2 cellular contexts compared by ENCODE assay signal in genomic region chr17:32126746-32127145, GRCh38.
TF ChIP-seq lines count a peak whose summit lies in the region.

No MANE protein-coding gene starts in this region.

TF ChIP-seq in SK-N-SH, 30 proteins besides CTCF, POLR2A, EP300 and RAD21 (continued from another document):
- TF ChIP-seq USF1 (IDR thresholded peaks at IDR 0.05; ENCODE audit: borderline replicate concordance, low read depth), result no peak
- no peak for TF ChIP-seq GATA2 (CRISPR knock-in tag; IDR thresholded peaks at IDR 0.05)
- TF ChIP-seq ELF1 (IDR thresholded peaks at IDR 0.05), result no peak
TF ChIP-seq in SK-N-SH: peak in this region for 0.

TF ChIP-seq in SK-N-SH treated with all-trans-retinoic acid at 6 μM for 48 hours, 23 proteins besides CTCF, POLR2A, EP300 and RAD21 (continued from another document):
- TF ChIP-seq CSRNP3 (CRISPR knock-in tag; IDR thresholded peaks at IDR 0.05), result no peak
- no peak for TF ChIP-seq POU6F1 (CRISPR knock-in tag; IDR thresholded peaks at IDR 0.05; ENCODE audit: borderline replicate concordance, low read depth)
- TF ChIP-seq ZFP30 (CRISPR knock-in tag; IDR thresholded peaks at IDR 0.05), result no peak
- no peak for TF ChIP-seq OSR1 (CRISPR knock-in tag; IDR thresholded peaks at IDR 0.05)
- TF ChIP-seq ZFP3 (CRISPR knock-in tag; IDR thresholded peaks at IDR 0.05), result no peak
- no peak for TF ChIP-seq TOX (CRISPR knock-in tag; IDR thresholded peaks at IDR 0.05; ENCODE audit: borderline replicate concordance)
- no peak for TF ChIP-seq BACH2 (CRISPR knock-in tag; IDR thresholded peaks at IDR 0.05; ENCODE audit: borderline replicate concordance)
